Comparison of ENCODE assay signal across 1 cellular context in genomic region chr2:95992520-95993272, GRCh38.
TF ChIP-seq lines count a peak whose summit lies in the region.

No MANE protein-coding gene starts in this region.

TF ChIP-seq in HepG2, 621 proteins besides CTCF, POLR2A, EP300 and RAD21 (continued from another document):
- TF ChIP-seq DZIP1 (CRISPR knock-in tag; IDR thresholded peaks at IDR 0.05) = peak; percentile 44; the same call in 1 of the 2 replicates
- TF ChIP-seq YEATS2 (CRISPR knock-in tag; IDR thresholded peaks at IDR 0.05; ENCODE audit: borderline replicate concordance) = peak; percentile 42; the same call in 1 of the 2 replicates
- peak; percentile 23; the same call in 1 of the 2 replicates for TF ChIP-seq NCOA1 (CRISPR knock-in tag; IDR thresholded peaks at IDR 0.05)
- TF ChIP-seq ZFY (CRISPR knock-in tag; IDR thresholded peaks at IDR 0.05) = peak; percentile 70
- TF ChIP-seq ZNF225 (CRISPR knock-in tag; IDR thresholded peaks at IDR 0.05) = peak; percentile 79
- 0 out of 2 replicates have a peak, but pooled peaks have one; percentile 29 for TF ChIP-seq ERF (CRISPR knock-in tag; IDR thresholded peaks at IDR 0.05)
- TF ChIP-seq ZNF777 (CRISPR knock-in tag; IDR thresholded peaks at IDR 0.05) = peak; percentile 0; the same call in 1 of the 2 replicates
- 0 out of 2 replicates have a peak, but pooled peaks have one; percentile 38 for TF ChIP-seq KDM4B (CRISPR knock-in tag; IDR thresholded peaks at IDR 0.05)
- 0 out of 2 replicates have a peak, but pooled peaks have one; percentile 17 for TF ChIP-seq NCOA2 (CRISPR knock-in tag; IDR thresholded peaks at IDR 0.05)
- peak; percentile 88 to 92; a peak in 3 of 4 replicates for TF ChIP-seq HMGXB4 (CRISPR knock-in tag; IDR thresholded peaks at IDR 0.05; ENCODE audit: borderline replicate concordance in 1 of 2, low read depth in 1 of 2)
- peak; percentile 19; the same call in 1 of the 2 replicates for TF ChIP-seq FOXK1 (CRISPR knock-in tag; IDR thresholded peaks at IDR 0.05; ENCODE audit: borderline replicate concordance, low read depth)
- peak; percentile 37; the same call in 1 of the 2 replicates for TF ChIP-seq FOXA3 (CRISPR knock-in tag; IDR thresholded peaks at IDR 0.05)
- 0 out of 2 replicates have a peak, but pooled peaks have one; percentile 47 for TF ChIP-seq KDM5B (CRISPR knock-in tag; IDR thresholded peaks at IDR 0.05; ENCODE audit: borderline replicate concordance)
- TF ChIP-seq NFYB (CRISPR knock-in tag; IDR thresholded peaks at IDR 0.05) = 0 out of 2 replicates have a peak, but pooled peaks have one; percentile 14
- TF ChIP-seq ZNF768 (CRISPR knock-in tag; IDR thresholded peaks at IDR 0.05) = peak; percentile 46
- peak; percentile 8; the same call in 1 of the 2 replicates for TF ChIP-seq TBX3 (IDR thresholded peaks at IDR 0.05; ENCODE audit: borderline replicate concordance)
- peak; percentile 52 for TF ChIP-seq SAP130 (CRISPR knock-in tag; IDR thresholded peaks at IDR 0.05; ENCODE audit: low read depth)
- peak; percentile 25; the same call in 1 of the 2 replicates for TF ChIP-seq ARID4A (CRISPR knock-in tag; IDR thresholded peaks at IDR 0.05; ENCODE audit: borderline replicate concordance)
- 0 out of 2 replicates have a peak, but pooled peaks have one; percentile 11 for TF ChIP-seq NAIF1 (CRISPR knock-in tag; IDR thresholded peaks at IDR 0.05; ENCODE audit: borderline replicate concordance)
- peak; percentile 70 for TF ChIP-seq ZNF687 (CRISPR knock-in tag; IDR thresholded peaks at IDR 0.05)
- TF ChIP-seq FOXK2 (IDR thresholded peaks at IDR 0.05) = 0 out of 2 replicates have a peak, but pooled peaks have one; percentile 11
- TF ChIP-seq SMC3 (IDR thresholded peaks at IDR 0.05; ENCODE audit: low read length) = peak; percentile 68
- peak; percentile 78 for TF ChIP-seq STAG1 (CRISPR knock-in tag; IDR thresholded peaks at IDR 0.05)
- TF ChIP-seq ZBTB7B (CRISPR knock-in tag; IDR thresholded peaks at IDR 0.05) = 0 out of 2 replicates have a peak, but pooled peaks have one; percentile 19
- peak; percentile 78 for TF ChIP-seq ZNF574 (CRISPR knock-in tag; IDR thresholded peaks at IDR 0.05)
- 0 out of 2 replicates have a peak, but pooled peaks have one; percentile 15 for TF ChIP-seq HOXA9 (CRISPR knock-in tag; IDR thresholded peaks at IDR 0.05; ENCODE audit: borderline replicate concordance)
- 0 out of 2 replicates have a peak, but pooled peaks have one; percentile 2 for TF ChIP-seq SALL1 (CRISPR knock-in tag; IDR thresholded peaks at IDR 0.05)
- TF ChIP-seq ZNF614 (CRISPR knock-in tag; IDR thresholded peaks at IDR 0.05; ENCODE audit: borderline replicate concordance) = 0 out of 2 replicates have a peak, but pooled peaks have one; percentile 22
- TF ChIP-seq POGZ (CRISPR knock-in tag; IDR thresholded peaks at IDR 0.05) = 0 out of 2 replicates have a peak, but pooled peaks have one; percentile 2
